In genomic region chr11:842370-843002, GRCh38 we compare ENCODE assay signal across 8 cellular contexts. TPM values are rescaled to one million over a fixed set of nuclear protein-coding genes. Genes with fewer than 3 reads are reported as not detected.
DNase-seq lines count a peak whose midpoint lies in the region; ATAC-seq and TF ChIP-seq lines count a peak whose summit lies in the region.

Gene POLR2L, minus strand, starts transcription at chr11:842529. Its CDS starts 21 bp downstream, at chr11:842508.
Gene TSPAN4, plus strand, starts transcription at chr11:842852. Its CDS starts 7,453 bp downstream, at chr11:850305.

- H3K9me3 Mint-ChIP-seq in CD4-positive, CD25-positive, alpha-beta regulatory T cell, result no peaks in the 10 kb centered on the region
- H3K9me3 Mint-ChIP-seq in endothelial cell (ENCODE audit: unreplicated experiment) (no peaks in the 10 kb centered on the region), mesothelial cell of epicardium (no peaks in the 10 kb centered on the region)

- peaks cover 19% of the 10 kb centered on the region for H3K27me3 Mint-ChIP-seq in CD4-positive, CD25-positive, alpha-beta regulatory T cell
- H3K27me3 Mint-ChIP-seq in endothelial cell (ENCODE audit: unreplicated experiment) (peaks cover 5% of the 10 kb centered on the region), mesothelial cell of epicardium (ENCODE audit: low read depth) (no peaks in the 10 kb centered on the region)

- peak within 1 kb of the TSS; percentile 76 for H3K4me3 ChIP-seq in CD4-positive, CD25-positive, alpha-beta regulatory T cell (ENCODE audit: low read depth, low read length)
- H3K4me3 ChIP-seq in NT2/D1 (ENCODE audit: insufficient read length, low read depth), result peak within 1 kb of the TSS; percentile 98

- no peaks in the 10 kb centered on the region for H3K36me3 Mint-ChIP-seq in CD4-positive, CD25-positive, alpha-beta regulatory T cell
- H3K36me3 Mint-ChIP-seq in endothelial cell (ENCODE audit: low read depth, unreplicated experiment) (no peaks in the 10 kb centered on the region), mesothelial cell of epicardium (no peaks in the 10 kb centered on the region)

- peak within 1 kb of the TSS; percentile 41 to 85 (median 56) for H3K27ac Mint-ChIP-seq in CD4-positive, CD25-positive, alpha-beta regulatory T cell
- H3K27ac Mint-ChIP-seq in endothelial cell (ENCODE audit: unreplicated experiment), result peak within 1 kb of the TSS; percentile 61
- H3K27ac Mint-ChIP-seq in mesothelial cell of epicardium, result peak within 1 kb of the TSS; percentile 90

- H3K4me3 Mint-ChIP-seq in CD4-positive, CD25-positive, alpha-beta regulatory T cell, result peak within 1 kb of the TSS; percentile 85 to 90 (median 88)
- H3K4me3 Mint-ChIP-seq in endothelial cell (ENCODE audit: unreplicated experiment) (peak within 1 kb of the TSS; percentile 93), mesothelial cell of epicardium (peak within 1 kb of the TSS; percentile 83)

- peak within 1 kb of the TSS; percentile 67 for H3K27ac ChIP-seq in CD4-positive, CD25-positive, alpha-beta regulatory T cell (ENCODE audit: insufficient read depth, low read length, poor library complexity, severe bottlenecking)

- H3K9ac ChIP-seq in NT2/D1 (ENCODE audit: insufficient read length, low read depth), result peak within 1 kb of the TSS; percentile 99

- peak; percentile 78 to 92 (median 85) for DNase-seq in CD4-positive, CD25-positive, alpha-beta regulatory T cell
- DNase-seq in NT2/D1 (ENCODE audit: low read depth, low spot score), result peak; percentile 88
- DNase-seq in activated CD8-positive, alpha-beta memory T cell treated with anti-CD3 and anti-CD28 coated beads, Interleukin-2, amount 50 U/mL, for 4 hours, result peak; percentile 89
- DNase-seq in endothelial cell (ENCODE audit: low spot score), result peak; percentile 84
- DNase-seq in mesothelial cell of epicardium (ENCODE audit: low spot score in 2 of 2, unreplicated experiment in 2 of 2), result peak; percentile 83 to 90
- DNase-seq in stimulated activated CD8-positive, alpha-beta memory T cell treated with anti-CD3 and anti-CD28 coated beads, Interleukin-15, amount 100 ng/mL, for 4 hours (ENCODE audit: low read depth in 2 of 2), result peak; percentile 71 to 73

- no peaks in the 10 kb centered on the region for H3K27me3 ChIP-seq in CD4-positive, CD25-positive, alpha-beta regulatory T cell (ENCODE audit: control insufficient read depth, insufficient read depth, low read length)
- H3K27me3 ChIP-seq in NT2/D1 (ENCODE audit: insufficient read depth, insufficient read length), result no peaks in the 10 kb centered on the region

- H3K36me3 ChIP-seq in CD4-positive, CD25-positive, alpha-beta regulatory T cell (ENCODE audit: control insufficient read depth, insufficient read depth, low read length), result peaks cover 8% of the 10 kb centered on the region
- peaks cover 44% of the 10 kb centered on the region for H3K36me3 ChIP-seq in NT2/D1 (ENCODE audit: insufficient read depth, insufficient read length, low read length)

- peaks cover 0 to 29% (median 3%) of the 10 kb centered on the region in 4 donors for H3K4me1 Mint-ChIP-seq in CD4-positive, CD25-positive, alpha-beta regulatory T cell
- H3K4me1 Mint-ChIP-seq in endothelial cell (ENCODE audit: unreplicated experiment) (peaks cover 10% of the 10 kb centered on the region), mesothelial cell of epicardium (peaks cover 40% of the 10 kb centered on the region)

- H3K9me3 ChIP-seq in CD4-positive, CD25-positive, alpha-beta regulatory T cell (ENCODE audit: control insufficient read depth in 2 of 2, low read length in 2 of 2), result no peaks in the 10 kb centered on the region
- H3K9me3 ChIP-seq in NT2/D1 (ENCODE audit: insufficient read depth, low read length), result no peaks in the 10 kb centered on the region

- no peak for TF ChIP-seq CTCF in endothelial cell (IDR thresholded peaks at IDR 0.05; ENCODE audit: unreplicated experiment)
- TF ChIP-seq CTCF in mesothelial cell of epicardium (IDR thresholded peaks at IDR 0.05; ENCODE audit: unreplicated experiment), result no peak

- peak; percentile 82 to 86 for ATAC-seq in CD4-positive, CD25-positive, alpha-beta regulatory T cell (ENCODE audit: low read depth in 2 of 2)
- ATAC-seq in GM19395 (IDR thresholded peaks at IDR 0.05; ENCODE audit: unreplicated experiment) (peak; percentile 73), HG03520 (IDR thresholded peaks at IDR 0.05; ENCODE audit: unreplicated experiment) (peak; percentile 66)

- peaks cover 36% of the 10 kb centered on the region for H3K4me1 ChIP-seq in CD4-positive, CD25-positive, alpha-beta regulatory T cell (ENCODE audit: control insufficient read depth, insufficient read depth, low read length, poor library complexity, severe bottlenecking)
- H3K4me1 ChIP-seq in NT2/D1 (ENCODE audit: insufficient read depth, insufficient read length), result peaks cover 51% of the 10 kb centered on the region

RNA-seq across cellular contexts. Expression of gene POLR2L, which starts in this region (rescaled TPM):
- total RNA-seq in CD4-positive, CD25-positive, alpha-beta regulatory T cell, result 43.1 TPM
- 100 to 1,000 TPM in 1 of 4 donors, 10 to 100 TPM in 3; 62.7 to 101 (median 75.3) TPM for polyA plus RNA-seq in CD4-positive, CD25-positive, alpha-beta regulatory T cell
- 76.7 TPM for total RNA-seq in endothelial cell (ENCODE audit: unreplicated experiment)
- total RNA-seq in mesothelial cell of epicardium, result 78.7 to 80.2 TPM (median 79.8 TPM) in 3 replicates

RNA-seq across cellular contexts. Expression of gene TSPAN4, which starts in this region (rescaled TPM):
- total RNA-seq in CD4-positive, CD25-positive, alpha-beta regulatory T cell, result 2.2 TPM
- 1 to 10 TPM; 1.2 to 1.7 (median 1.4) TPM for polyA plus RNA-seq in CD4-positive, CD25-positive, alpha-beta regulatory T cell
- total RNA-seq in endothelial cell (ENCODE audit: unreplicated experiment) (26.4 TPM), mesothelial cell of epicardium (94.1 to 98.8 TPM (median 96.6 TPM) in 3 replicates)

Comparison
In these comparisons a context has a peak if more than half of its experiments do, and no peak if none do; other contexts are left out.
1. Peak in every context shown above with its lines: DNase-seq, ATAC-seq, H3K4me3 ChIP-seq and H3K27ac ChIP-seq.